In the genomic region with DNA sequence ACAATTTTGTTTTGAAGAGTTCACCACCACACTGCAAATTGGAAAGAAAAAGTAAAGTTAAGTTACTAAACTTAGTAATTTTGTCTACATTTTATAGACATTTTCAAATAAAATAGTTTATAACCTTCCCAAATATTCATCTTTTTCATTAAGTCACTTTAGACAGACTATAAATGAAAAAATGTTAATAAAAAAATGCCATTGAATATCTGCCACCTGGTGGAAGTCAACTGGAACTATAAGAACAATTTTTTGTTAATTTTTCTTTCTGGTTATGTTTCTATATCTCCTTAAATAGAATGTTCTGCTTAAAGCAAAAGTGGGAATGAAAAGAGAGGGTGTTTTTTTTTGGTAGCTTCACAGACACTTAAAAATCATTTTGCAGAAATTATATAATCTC, we compare ENCODE assay signal across 13 cellular contexts.
DNase-seq lines count a peak whose midpoint lies in the region; ATAC-seq, FAIRE-seq and TF ChIP-seq lines count a peak whose summit lies in the region.
"Had no signal": no experiment of that assay in that cellular context is flagged by ENCODE, and none has a peak within 500 bp of the region (broad histone marks: within the 10 kb centered on the region; RNA-seq: fewer than 3 reads in every experiment).

No MANE protein-coding gene starts in this region.

- H3K27me3 ChIP-seq in H9 (ENCODE audit: insufficient read depth, low read length) (no peaks in the 10 kb centered on the region), gastrocnemius medialis (no peaks in the 10 kb centered on the region)

- no peak overlapping the region for H2BK5ac ChIP-seq in H9 (ENCODE audit: insufficient read length, low read length)

- H2BK12ac ChIP-seq in H9 (ENCODE audit: insufficient read length, low read depth, low read length): no peak overlapping the region

- no peak overlapping the region for H3K27ac ChIP-seq in H9 (ENCODE audit: insufficient read length, low read depth, low read length)
- H3K27ac ChIP-seq in gastrocnemius medialis: no peak overlapping the region
- H3K27ac ChIP-seq: lower lobe of right lung had no signal

- intact Hi-C loops in gastrocnemius medialis (cut with DNase I; ENCODE audit: low total_unique reads): no loop called here

- H3K4me3 ChIP-seq in fibroblast of villous mesenchyme (ENCODE audit: low read depth, low read length) (no peak overlapping the region), gastrocnemius medialis (no peak overlapping the region)
- H3K4me3 ChIP-seq: lower lobe of right lung had no signal

- no peak overlapping the region for H3K18ac ChIP-seq in H9 (ENCODE audit: insufficient read length, low read depth, low read length)

- no peak overlapping the region for H3K4me2 ChIP-seq in H9 (ENCODE audit: insufficient read depth, insufficient read length, low read length)

- peak; percentile 6 for DNase-seq in ACHN
- no peak for DNase-seq in H9
- peak; percentile 4 for DNase-seq in fibroblast of villous mesenchyme (ENCODE audit: low read depth)
- no peak for DNase-seq in dedifferentiated amniotic fluid mesenchymal stem cell (ENCODE audit: extremely low spot score)
- DNase-seq in gastrocnemius medialis: no peak
- no peak for DNase-seq in amygdala (lab: John Stamatoyannopoulos, UW)
- DNase-seq: activated CD8-positive, alpha-beta memory T cell treated with anti-CD3 and anti-CD28 coated beads, Interleukin-2, amount 50 U/mL, for 48 hours; foreskin melanocyte; lower lobe of right lung; NCI-H1048; T1000 had no signal

- no peaks in the 10 kb centered on the region; the same call in 1 of the 2 replicates for H3K27me3 Mint-ChIP-seq in H9 (ENCODE audit: low read depth)

- H3K4ac ChIP-seq in H9 (ENCODE audit: low read depth, low read length): no peak overlapping the region

- in situ Hi-C loops in ACHN (cut with HindIII; ENCODE audit: low pct_ligation_motif_present, low pct_unique_long_range_greater_than_20kb, low sequenced_read_pairs) (no loop called here), gastrocnemius medialis (cut with MboI; ENCODE audit: low sequenced_read_pairs in 4 of 4) (no loop called here)

- H3K9me3 ChIP-seq in H9 (ENCODE audit: control insufficient read depth, low read depth, low read length) (no peaks in the 10 kb centered on the region), gastrocnemius medialis (no peaks in the 10 kb centered on the region)
- H3K9me3 ChIP-seq: lower lobe of right lung had no signal

- H2BK15ac ChIP-seq in H9 (ENCODE audit: low read depth, low read length): no peak overlapping the region

- no peak overlapping the region for H4K5ac ChIP-seq in H9 (ENCODE audit: insufficient read length, low read depth, low read length)

- TF ChIP-seq CTCF in H9 (conservative IDR thresholded peaks at IDR 0.05) (peak; percentile 69), fibroblast of villous mesenchyme (IDR thresholded peaks at IDR 0.05; ENCODE audit: insufficient read depth, low read depth, low read length) (peak; percentile 41), gastrocnemius medialis (IDR thresholded peaks at IDR 0.05 in 4 of 5, conservative IDR thresholded peaks at IDR 0.05 in 1 of 5) (no peak)

- peaks cover 11 to 34% (median 31%) of the 10 kb centered on the region in 3 experiments for H3K36me3 Mint-ChIP-seq in H9 (ENCODE audit: insufficient read depth in 1 of 3, low read depth in 3 of 3)

- no peaks in the 10 kb centered on the region for H3K79me2 ChIP-seq in H9 (ENCODE audit: insufficient read depth, low read length)

- no peaks in the 10 kb centered on the region for H3K79me1 ChIP-seq in H9 (ENCODE audit: insufficient read depth, low read depth, low read length, poor library complexity, severe bottlenecking)

- no peaks in the 10 kb centered on the region for H3K4me1 Mint-ChIP-seq in H9

- no peak overlapping the region for H3T11ph ChIP-seq in H9 (ENCODE audit: low read length)

- no peaks in the 10 kb centered on the region for H3K4me1 ChIP-seq in H9 (ENCODE audit: insufficient read depth, low read length)
- no peaks in the 10 kb centered on the region for H3K4me1 ChIP-seq in gastrocnemius medialis
- H3K4me1 ChIP-seq: lower lobe of right lung had no signal

- no peak overlapping the region for H3K9ac ChIP-seq in H9 (ENCODE audit: extremely low read depth, insufficient read length, low read length)

- no peak overlapping the region for H2AFZ ChIP-seq in H9 (ENCODE audit: low read length)

- H2BK20ac ChIP-seq in H9 (ENCODE audit: low read depth, low read length, poor library complexity, severe bottlenecking): no peak overlapping the region

- no peak overlapping the region for H2BK120ac ChIP-seq in H9 (ENCODE audit: low read depth, low read length, poor library complexity, severe bottlenecking)

- no peaks in the 10 kb centered on the region for H3K23me2 ChIP-seq in H9 (ENCODE audit: insufficient read length, low read depth, low read length, poor library complexity, severe bottlenecking)

- ATAC-seq in GM18498 (IDR thresholded peaks at IDR 0.05; ENCODE audit: unreplicated experiment): no peak
- no peak for ATAC-seq in gastrocnemius medialis
- ATAC-seq: lower lobe of right lung had no signal

- TF ChIP-seq POLR2A in gastrocnemius medialis (IDR thresholded peaks at IDR 0.05): no peak

- FAIRE-seq in TTC549 (lab: Jason Lieb, UNC): peak; percentile 53

- H3K56ac ChIP-seq in H9 (ENCODE audit: insufficient read length, low read depth, low read length): no peak overlapping the region

- H3K14ac ChIP-seq in H9 (ENCODE audit: insufficient read depth, low read length): no peak overlapping the region

- H2AK5ac ChIP-seq in H9 (ENCODE audit: insufficient read length, low read length): no peak overlapping the region

- no peak overlapping the region for H3K23ac ChIP-seq in H9 (ENCODE audit: insufficient read length, low read depth, low read length)

- no peaks in the 10 kb centered on the region for H3K36me3 ChIP-seq in gastrocnemius medialis
- H3K36me3 ChIP-seq: lower lobe of right lung had no signal

- H4K91ac ChIP-seq in H9 (ENCODE audit: insufficient read length, low read depth, low read length): no peak overlapping the region

- peaks cover 31 to 34% of the 10 kb centered on the region in 2 experiments for H3K9me3 Mint-ChIP-seq in H9

- H4K8ac ChIP-seq in H9 (replicated peaks; ENCODE audit: insufficient read length, low read depth, low read length): no peak overlapping the region

- H3K27ac Mint-ChIP-seq in H9: no peak overlapping the region

- no peaks in the 10 kb centered on the region for H4K20me1 ChIP-seq in H9 (ENCODE audit: control insufficient read depth, insufficient read depth, insufficient read length)

- H3K4me3 Mint-ChIP-seq in H9: no peak overlapping the region

Comparison
In these comparisons a context has a peak if more than half of its experiments do, and no peak if none do; other contexts are left out.
1. DNase-seq: peak in ACHN (single experiment) and fibroblast of villous mesenchyme (single experiment); none in H9 (single experiment), dedifferentiated amniotic fluid mesenchymal stem cell (single experiment), gastrocnemius medialis (0 of 2) and amygdala (0 of 56).
2. CTCF ChIP-seq: peak in H9 (single experiment) and fibroblast of villous mesenchyme (single experiment); none in gastrocnemius medialis (0 of 5).